ENCODE assay signal across 24 cellular contexts in genomic region chr17:76307966-76308338, GRCh38.
"Had no signal": no experiment of that assay in that cellular context is flagged by ENCODE, and none has a peak within 500 bp of the region (broad histone marks: within the 10 kb centered on the region; RNA-seq: fewer than 3 reads in every experiment).

QRICH2 (minus strand) TSS chr17:76308276; CDS start chr17:76307998, 278 bp downstream.

- H3K27me3 ChIP-seq: body of pancreas, gastrocnemius medialis, heart right ventricle, neutrophil, stomach, upper lobe of left lung had no signal

- DNase-seq: activated B cell treated with CpG ODN at 0.5 μM for 24 hours; activated CD4-positive, alpha-beta T cell treated with anti-CD3 and anti-CD28 coated beads for 4 hours; activated CD8-positive, alpha-beta T cell treated with anti-CD3 and anti-CD28 coated beads for 36 hours; activated naive CD4-positive, alpha-beta T cell; activated naive CD8-positive, alpha-beta T cell treated with anti-CD3 and anti-CD28 coated beads for 36 hours; activated T-cell treated with anti-CD3 and anti-CD28 coated beads, Interleukin-2, amount 50 U/mL, for 1 hour; amniotic stem cell; body of pancreas; central memory CD4-positive, alpha-beta T cell; effector CD4-positive, alpha-beta T cell; gastrocnemius medialis; heart right ventricle; mesendoderm; naive thymus-derived CD8-positive, alpha-beta T cell; retina; stimulated activated CD4-positive, alpha-beta T cell treated with anti-CD3 and anti-CD28 coated beads, Interleukin-12 subunit alpha, Interleukin-12 subunit beta, amount 100 ng/mL, for 4 hours; stimulated activated CD4-positive, alpha-beta T cell treated with anti-CD3 and anti-CD28 coated beads, Interleukin-1b, Interleukin-23, amount 100 ng/mL, for 48 hours; stomach; T-helper 1 cell; T-helper 9 cell had no signal

- H3K27me3 Mint-ChIP-seq: activated B cell treated with CpG ODN at 0.5 μM for 24 hours; activated CD8-positive, alpha-beta T cell treated with anti-CD3 and anti-CD28 coated beads for 36 hours; activated naive CD8-positive, alpha-beta T cell treated with anti-CD3 and anti-CD28 coated beads for 36 hours; activated T-helper 17 cell treated with anti-CD3 and anti-CD28 coated beads, Interleukin-2, amount 50 U/mL, for 72 hours; naive thymus-derived CD8-positive, alpha-beta T cell had no signal

- H3K4me3 Mint-ChIP-seq: activated B cell treated with CpG ODN at 0.5 μM for 24 hours; activated CD8-positive, alpha-beta T cell treated with anti-CD3 and anti-CD28 coated beads for 36 hours; activated naive CD8-positive, alpha-beta T cell treated with anti-CD3 and anti-CD28 coated beads for 36 hours; activated T-helper 17 cell treated with anti-CD3 and anti-CD28 coated beads, Interleukin-2, amount 50 U/mL, for 72 hours; naive thymus-derived CD8-positive, alpha-beta T cell had no signal

- H3K4me3 ChIP-seq: body of pancreas, coronary artery, gastrocnemius medialis, heart right ventricle, stomach, upper lobe of left lung had no signal

- H3K27ac Mint-ChIP-seq: activated CD8-positive, alpha-beta T cell treated with anti-CD3 and anti-CD28 coated beads for 36 hours; activated naive CD8-positive, alpha-beta T cell treated with anti-CD3 and anti-CD28 coated beads for 36 hours had no signal

- H3K4me1 ChIP-seq: body of pancreas, gastrocnemius medialis, stomach had no signal

- H3K27ac ChIP-seq: body of pancreas, coronary artery, gastrocnemius medialis, heart right ventricle, neutrophil, stomach, upper lobe of left lung had no signal

- H3K9me3 Mint-ChIP-seq: activated B cell treated with CpG ODN at 0.5 μM for 24 hours; activated CD8-positive, alpha-beta T cell treated with anti-CD3 and anti-CD28 coated beads for 36 hours; activated naive CD8-positive, alpha-beta T cell treated with anti-CD3 and anti-CD28 coated beads for 36 hours; activated T-helper 17 cell treated with anti-CD3 and anti-CD28 coated beads, Interleukin-2, amount 50 U/mL, for 72 hours; naive thymus-derived CD8-positive, alpha-beta T cell had no signal

- H3K9me3 ChIP-seq: body of pancreas, gastrocnemius medialis, heart right ventricle, neutrophil, stomach, upper lobe of left lung had no signal

- ATAC-seq: activated CD8-positive, alpha-beta T cell treated with anti-CD3 and anti-CD28 coated beads for 36 hours; activated T-helper 17 cell treated with anti-CD3 and anti-CD28 coated beads, Interleukin-2, amount 50 U/mL, for 72 hours; gastrocnemius medialis; naive thymus-derived CD8-positive, alpha-beta T cell had no signal

- H3K36me3 Mint-ChIP-seq: activated naive CD8-positive, alpha-beta T cell treated with anti-CD3 and anti-CD28 coated beads for 36 hours had no signal
